ENCODE assay signal across 8 cellular contexts in the genomic region with DNA sequence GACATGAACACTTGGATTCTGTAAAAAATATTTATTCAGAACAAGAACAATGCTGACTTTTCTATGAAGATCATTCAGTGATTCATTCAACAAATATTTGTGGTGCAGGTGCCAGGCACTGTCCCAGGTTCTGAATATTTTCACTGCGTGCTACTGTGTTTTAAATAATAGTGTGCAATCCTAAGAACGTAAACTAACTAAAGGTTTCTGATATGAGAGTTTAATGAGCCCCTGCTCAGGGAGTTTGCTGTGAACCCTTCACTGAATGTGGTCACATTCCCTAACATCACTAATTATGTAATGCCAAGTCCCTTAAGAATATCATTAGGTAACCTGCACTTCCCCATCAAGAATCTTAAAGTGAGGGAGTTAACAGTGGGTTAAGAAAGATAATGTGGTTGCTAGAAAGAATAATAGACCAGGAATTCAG. TPM values are rescaled to one million over a fixed set of nuclear protein-coding genes. Genes with fewer than 3 reads are reported as not detected.
DNase-seq lines count a peak whose midpoint lies in the region; ATAC-seq and TF ChIP-seq lines count a peak whose summit lies in the region.

No MANE protein-coding gene starts in this region.

- H4K8ac ChIP-seq in mesenchymal stem cell (ENCODE audit: low read length): no peak overlapping the region

- no peaks in the 10 kb centered on the region for H3K36me3 ChIP-seq in DND-41 (ENCODE audit: insufficient read depth, low read length)
- H3K36me3 ChIP-seq in mesenchymal stem cell (ENCODE audit: control insufficient read depth in 1 of 2, insufficient read depth in 2 of 2, low read depth in 1 of 2, low read length in 2 of 2): no peaks in the 10 kb centered on the region

- H3K4ac ChIP-seq in mesenchymal stem cell (ENCODE audit: low read depth in 1 of 2, low read length in 2 of 2): no peak overlapping the region

- H3K79me2 ChIP-seq in DND-41 (ENCODE audit: insufficient read depth, low read length): peaks cover 32% of the 10 kb centered on the region

- no peak overlapping the region for H2BK5ac ChIP-seq in mesenchymal stem cell (ENCODE audit: low read depth, low read length, poor library complexity, severe bottlenecking)

- H2AK5ac ChIP-seq in mesenchymal stem cell (ENCODE audit: low read length, severe bottlenecking): no peak overlapping the region

- in situ Hi-C loops in GM13976 (cut with MboI; ENCODE audit: low sequenced_read_pairs, unreplicated experiment): no loop called here

- H2AFZ ChIP-seq in DND-41 (ENCODE audit: low read depth, low read length): no peak overlapping the region
- H2AFZ ChIP-seq in mesenchymal stem cell (ENCODE audit: low read depth, low read length): no peak overlapping the region

- no peak overlapping the region for H4K91ac ChIP-seq in mesenchymal stem cell (ENCODE audit: low read length)

- no peak overlapping the region for H3K9ac ChIP-seq in DND-41 (ENCODE audit: low read depth, low read length)
- H3K9ac ChIP-seq in mesenchymal stem cell (ENCODE audit: low read length): no peak overlapping the region

- no peaks in the 10 kb centered on the region for H3K79me1 ChIP-seq in mesenchymal stem cell (replicated peaks; ENCODE audit: low read length, poor library complexity, severe bottlenecking)

- peaks cover 24% of the 10 kb centered on the region for H3K4me1 ChIP-seq in DND-41 (ENCODE audit: insufficient read depth, low read length)
- H3K4me1 ChIP-seq in mesenchymal stem cell (ENCODE audit: control insufficient read depth, insufficient read depth, low read depth, low read length): peaks cover 2% of the 10 kb centered on the region

- DNase-seq in DND-41 (peak; percentile 14), M059J (ENCODE audit: low read depth) (peak; percentile 74), amniotic epithelial cell (ENCODE audit: low read depth) (peak; percentile 52), mesenchymal stem cell (peak; percentile 26), GM13976 (ENCODE audit: low spot score) (no peak), HuH-7.5 (ENCODE audit: low spot score) (no peak)

- H4K20me1 ChIP-seq in DND-41 (ENCODE audit: insufficient read depth, low read length): peaks cover 6% of the 10 kb centered on the region; the same call in 1 of the 2 replicates

- TF ChIP-seq CTCF in DND-41 (IDR thresholded peaks at IDR 0.05; ENCODE audit: borderline replicate concordance, extremely low read depth, low read length, poor library complexity, severe bottlenecking) (no peak), GM13976 (IDR thresholded peaks at IDR 0.05; ENCODE audit: borderline replicate concordance, control extremely low read depth, extremely low read depth, insufficient read depth, missing control alignments) (no peak)

- H3K9me3 ChIP-seq in DND-41 (ENCODE audit: insufficient read depth, low read length, severe bottlenecking) (no peaks in the 10 kb centered on the region), mesenchymal stem cell (ENCODE audit: control insufficient read depth, low read length) (no peaks in the 10 kb centered on the region)

- H3K27me3 ChIP-seq in DND-41 (ENCODE audit: insufficient read depth, low read length, poor library complexity) (peaks cover 7% of the 10 kb centered on the region), mesenchymal stem cell (ENCODE audit: control insufficient read depth in 1 of 2, insufficient read depth in 1 of 2, low read length in 2 of 2) (peaks cover 0 to 3% of the 10 kb centered on the region in 2 experiments)

- H2BK15ac ChIP-seq in mesenchymal stem cell (ENCODE audit: low read depth, poor library complexity, severe bottlenecking): no peak overlapping the region

- H3K14ac ChIP-seq in mesenchymal stem cell (ENCODE audit: low read length in 2 of 2): no peak overlapping the region

- WGBS in mesenchymal stem cell: 36% methylated on average over 2 of the region's 2 CpGs

- no peak for ATAC-seq in DND-41 (ENCODE audit: insufficient read depth, low read depth)
- ATAC-seq in GM21381 (IDR thresholded peaks at IDR 0.05; ENCODE audit: unreplicated experiment): no peak
- no peak for ATAC-seq in GM21515 (IDR thresholded peaks at IDR 0.05; ENCODE audit: unreplicated experiment)

- no peak overlapping the region for H3K18ac ChIP-seq in mesenchymal stem cell (ENCODE audit: low read depth in 1 of 2, low read length in 2 of 2)

- H3K4me3 ChIP-seq in DND-41 (ENCODE audit: low read depth in 1 of 2, low read length in 2 of 2) (no peak overlapping the region), mesenchymal stem cell (ENCODE audit: insufficient read depth in 1 of 2, low read depth in 1 of 2, low read length in 2 of 2) (no peak overlapping the region)

- no peak overlapping the region for H3K27ac ChIP-seq in DND-41 (ENCODE audit: low read length)
- H3K27ac ChIP-seq in mesenchymal stem cell (ENCODE audit: low read length, poor library complexity, severe bottlenecking): no peak overlapping the region

- H2BK12ac ChIP-seq in mesenchymal stem cell (ENCODE audit: low read length in 2 of 2): no peak overlapping the region

- H3K4me2 ChIP-seq in DND-41 (ENCODE audit: insufficient read depth, low read length) (no peak overlapping the region), mesenchymal stem cell (ENCODE audit: low read length, poor library complexity, severe bottlenecking) (no peak overlapping the region)

- H2BK120ac ChIP-seq in mesenchymal stem cell (ENCODE audit: low read depth, low read length): no peak overlapping the region

- no peak overlapping the region for H3K23ac ChIP-seq in mesenchymal stem cell (ENCODE audit: low read length in 2 of 2)

RNA-seq across cellular contexts. Expression of a gene that starts 1.7 kb away (rescaled TPM):
- total RNA-seq in M059J (2014; rRNA removed; shearing (Covaris generic)): 1.2 and 4.0 TPM in 2 replicates
- polyA plus RNA-seq in mesenchymal stem cell (2013, experiment 1 of 2): 1.2 TPM
- 1.3 TPM for polyA plus RNA-seq in mesenchymal stem cell (2013, experiment 2 of 2)

Comparison
In these comparisons a context has a peak if more than half of its experiments do, and no peak if none do; other contexts are left out.
1. DNase-seq: peak in DND-41 (single experiment), M059J (single experiment), amniotic epithelial cell (single experiment) and mesenchymal stem cell (single experiment); none in GM13976 (single experiment) and HuH-7.5 (single experiment).